ENCODE assay signal across 27 cellular contexts in genomic region chr13:43272866-43273265, GRCh38.
DNase-seq lines count a peak whose midpoint lies in the region.
"Had no signal": no experiment of that assay in that cellular context is flagged by ENCODE, and none has a peak within 500 bp of the region (broad histone marks: within the 10 kb centered on the region; RNA-seq: fewer than 3 reads in every experiment).

No MANE protein-coding gene starts in this region.

- H2BK120ac ChIP-seq in mesenchymal stem cell (ENCODE audit: low read depth, low read length), result no peak overlapping the region

- no peaks in the 10 kb centered on the region for H3K36me3 ChIP-seq in mesenchymal stem cell (ENCODE audit: control insufficient read depth in 1 of 2, insufficient read depth in 2 of 2, low read depth in 1 of 2, low read length in 2 of 2)
- H3K36me3 ChIP-seq: ascending aorta, gastroesophageal sphincter, neutrophil, right lobe of liver had no signal

- peak overlapping the region; percentile 49 for H2AK5ac ChIP-seq in mesenchymal stem cell (ENCODE audit: low read length, severe bottlenecking)

- no peak overlapping the region for H4K8ac ChIP-seq in mesenchymal stem cell (ENCODE audit: low read length)

- H3K23ac ChIP-seq in mesenchymal stem cell (ENCODE audit: low read length in 2 of 2), result no peak overlapping the region

- no peaks in the 10 kb centered on the region for H3K27me3 ChIP-seq in mesenchymal stem cell (ENCODE audit: control insufficient read depth in 1 of 2, insufficient read depth in 1 of 2, low read length in 2 of 2)
- H3K27me3 ChIP-seq: ascending aorta, gastroesophageal sphincter, neutrophil, right lobe of liver had no signal

- no peak overlapping the region for H3K9ac ChIP-seq in mesenchymal stem cell (ENCODE audit: low read length)

- H3K4ac ChIP-seq in mesenchymal stem cell (ENCODE audit: low read depth in 1 of 2, low read length in 2 of 2), result peak overlapping the region in 1 of 2 experiments; percentile 6

- peak overlapping the region; percentile 49 to 51 for H2BK12ac ChIP-seq in mesenchymal stem cell (ENCODE audit: low read length in 2 of 2)

- no peak overlapping the region for H4K91ac ChIP-seq in mesenchymal stem cell (ENCODE audit: low read length)

- no peaks in the 10 kb centered on the region for H3K79me1 ChIP-seq in mesenchymal stem cell (replicated peaks; ENCODE audit: low read length, poor library complexity, severe bottlenecking)

- no peaks in the 10 kb centered on the region for H3K9me3 ChIP-seq in mesenchymal stem cell (ENCODE audit: control insufficient read depth, low read length)
- H3K9me3 ChIP-seq: A549, ascending aorta, gastroesophageal sphincter, neutrophil, right lobe of liver had no signal

- no peak overlapping the region for H3K4me3 ChIP-seq in Jurkat, Clone E6-1 (ENCODE audit: low read length)
- no peak overlapping the region for H3K4me3 ChIP-seq in mesenchymal stem cell (ENCODE audit: insufficient read depth in 1 of 2, low read depth in 1 of 2, low read length in 2 of 2)
- H3K4me3 ChIP-seq: A549, ascending aorta, gastroesophageal sphincter, right lobe of liver, SK-N-MC had no signal

- DNase-seq in NCI-H2107 treated with DMSO at 0.1 percent for 48 hours (lab: John Stamatoyannopoulos, UW; ENCODE audit: unreplicated experiment) (peak; percentile 59), NCI-H2107 (lab: John Stamatoyannopoulos, UW) (no peak), NCI-H748 (lab: John Stamatoyannopoulos, UW; ENCODE audit: unreplicated experiment) (peak; percentile 83), mesenchymal stem cell (no peak), dermis blood vessel endothelial cell (no peak), hippocampal formation (lab: John Stamatoyannopoulos, UW) (no peak), activated gamma-delta T cell (lab: John Stamatoyannopoulos, UW) (no peak)
- peak; percentile 14 for DNase-seq in Jurkat, Clone E6-1 (ENCODE audit: low read depth, low spot score)
- DNase-seq: activated CD8-positive, alpha-beta T cell treated with anti-CD3 and anti-CD28 coated beads for 36 hours; activated effector memory CD4-positive, alpha-beta T cell treated with Interleukin-2 at 50 U/mL for 16 hours; activated naive CD8-positive, alpha-beta T cell treated with anti-CD3 and anti-CD28 coated beads for 36 hours; AML-193; caudate nucleus; CD4-positive, alpha-beta T cell; H9; KG1; NCI-H1694 treated with DMSO at 0.1 percent for 48 hours; NCI-H510A treated with DMSO at 0.1 percent for 48 hours; right lobe of liver; stimulated activated CD4-positive, alpha-beta T cell treated with anti-CD3 and anti-CD28 coated beads, Interleukin-4, amount 100 ng/mL, for 1 hour; substantia nigra; T-helper 17 cell had no signal

- H2BK5ac ChIP-seq in mesenchymal stem cell (ENCODE audit: low read depth, low read length, poor library complexity, severe bottlenecking), result no peak overlapping the region

- no peak overlapping the region for H2BK15ac ChIP-seq in mesenchymal stem cell (ENCODE audit: low read depth, poor library complexity, severe bottlenecking)

- no peak overlapping the region for H2AFZ ChIP-seq in mesenchymal stem cell (ENCODE audit: low read depth, low read length)

- peak overlapping the region; percentile 17 to 25 for H3K18ac ChIP-seq in mesenchymal stem cell (ENCODE audit: low read depth in 1 of 2, low read length in 2 of 2)

- H3K4me1 ChIP-seq in mesenchymal stem cell (ENCODE audit: control insufficient read depth, insufficient read depth, low read depth, low read length), result peaks cover 11% of the 10 kb centered on the region
- H3K4me1 ChIP-seq: ascending aorta, right lobe of liver had no signal

- no peak overlapping the region for H3K4me2 ChIP-seq in mesenchymal stem cell (ENCODE audit: low read length, poor library complexity, severe bottlenecking)
- H3K4me2 ChIP-seq: A549 had no signal

- no peak overlapping the region for H3K14ac ChIP-seq in mesenchymal stem cell (ENCODE audit: low read length in 2 of 2)

- peak overlapping the region; percentile 24 for H3K27ac ChIP-seq in mesenchymal stem cell (ENCODE audit: low read length, poor library complexity, severe bottlenecking)
- H3K27ac ChIP-seq: A549, ascending aorta, neutrophil, right lobe of liver, SK-N-MC had no signal

- WGBS in mesenchymal stem cell, result 55% methylated on average over 5 of the region's 5 CpGs

Comparison
In these comparisons a context has a peak if more than half of its experiments do, and no peak if none do; other contexts are left out.
1. DNase-seq: peak in NCI-H2107 treated with DMSO at 0.1 percent for 48 hours (single experiment), Jurkat, Clone E6-1 (single experiment) and NCI-H748 (single experiment); none in NCI-H2107 (single experiment), mesenchymal stem cell (single experiment), dermis blood vessel endothelial cell (single experiment), hippocampal formation (0 of 2) and activated gamma-delta T cell (single experiment).